ENCODE assay signal across 7 cellular contexts in the genomic region with DNA sequence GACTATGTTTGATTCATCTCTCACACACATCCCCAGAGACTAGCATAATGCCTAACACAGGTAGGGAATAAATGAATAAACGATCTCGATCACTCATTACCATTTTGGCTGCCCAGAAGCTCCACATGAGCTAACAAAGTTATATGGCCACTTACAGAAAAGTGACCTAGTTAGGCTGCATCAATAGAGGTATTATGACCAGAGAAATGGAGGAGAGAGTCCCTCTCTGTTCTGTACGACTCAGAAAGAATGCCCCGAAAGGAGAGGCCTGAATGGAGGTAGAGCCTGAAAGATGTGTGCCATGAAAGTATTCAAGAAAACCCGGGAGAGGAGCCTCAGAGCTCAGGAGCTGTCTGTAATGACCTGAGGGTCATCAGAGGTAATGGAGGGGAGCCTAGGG.
"Had no signal": no experiment of that assay in that cellular context is flagged by ENCODE, and none has a peak within 500 bp of the region (broad histone marks: within the 10 kb centered on the region; RNA-seq: fewer than 3 reads in every experiment).

No MANE protein-coding gene starts in this region.

- H2AFZ ChIP-seq: GM23338 had no signal

- H3K4me3 Mint-ChIP-seq: GM23338, HFFc6, IgD-negative memory B cell had no signal

- H3K27ac ChIP-seq: HL-60 had no signal

- H3K9me3 Mint-ChIP-seq: GM23338, IgD-negative memory B cell had no signal

- H3K9me3 ChIP-seq: HAP-1 had no signal

- DNase-seq: HFFc6 had no signal

- ATAC-seq: HCT116, HepG2 had no signal

- H3K36me3 ChIP-seq: HAP-1 had no signal

- H3K4me3 ChIP-seq: GM23338, HAP-1 had no signal

- H3K27ac Mint-ChIP-seq: GM23338, HFFc6, IgD-negative memory B cell had no signal

- H3K4me1 ChIP-seq: HAP-1 had no signal

- H3K36me3 Mint-ChIP-seq: IgD-negative memory B cell had no signal
